Comparison of ENCODE assay signal across 1 cellular context in genomic region chrX:82218361-82218760, GRCh38.
TF ChIP-seq lines count a peak whose summit lies in the region.

No MANE protein-coding gene starts in this region.

TF ChIP-seq in GM23338, 12 proteins besides CTCF, POLR2A, EP300 and RAD21 (continued from another document):
- TF ChIP-seq, protein P1, sequence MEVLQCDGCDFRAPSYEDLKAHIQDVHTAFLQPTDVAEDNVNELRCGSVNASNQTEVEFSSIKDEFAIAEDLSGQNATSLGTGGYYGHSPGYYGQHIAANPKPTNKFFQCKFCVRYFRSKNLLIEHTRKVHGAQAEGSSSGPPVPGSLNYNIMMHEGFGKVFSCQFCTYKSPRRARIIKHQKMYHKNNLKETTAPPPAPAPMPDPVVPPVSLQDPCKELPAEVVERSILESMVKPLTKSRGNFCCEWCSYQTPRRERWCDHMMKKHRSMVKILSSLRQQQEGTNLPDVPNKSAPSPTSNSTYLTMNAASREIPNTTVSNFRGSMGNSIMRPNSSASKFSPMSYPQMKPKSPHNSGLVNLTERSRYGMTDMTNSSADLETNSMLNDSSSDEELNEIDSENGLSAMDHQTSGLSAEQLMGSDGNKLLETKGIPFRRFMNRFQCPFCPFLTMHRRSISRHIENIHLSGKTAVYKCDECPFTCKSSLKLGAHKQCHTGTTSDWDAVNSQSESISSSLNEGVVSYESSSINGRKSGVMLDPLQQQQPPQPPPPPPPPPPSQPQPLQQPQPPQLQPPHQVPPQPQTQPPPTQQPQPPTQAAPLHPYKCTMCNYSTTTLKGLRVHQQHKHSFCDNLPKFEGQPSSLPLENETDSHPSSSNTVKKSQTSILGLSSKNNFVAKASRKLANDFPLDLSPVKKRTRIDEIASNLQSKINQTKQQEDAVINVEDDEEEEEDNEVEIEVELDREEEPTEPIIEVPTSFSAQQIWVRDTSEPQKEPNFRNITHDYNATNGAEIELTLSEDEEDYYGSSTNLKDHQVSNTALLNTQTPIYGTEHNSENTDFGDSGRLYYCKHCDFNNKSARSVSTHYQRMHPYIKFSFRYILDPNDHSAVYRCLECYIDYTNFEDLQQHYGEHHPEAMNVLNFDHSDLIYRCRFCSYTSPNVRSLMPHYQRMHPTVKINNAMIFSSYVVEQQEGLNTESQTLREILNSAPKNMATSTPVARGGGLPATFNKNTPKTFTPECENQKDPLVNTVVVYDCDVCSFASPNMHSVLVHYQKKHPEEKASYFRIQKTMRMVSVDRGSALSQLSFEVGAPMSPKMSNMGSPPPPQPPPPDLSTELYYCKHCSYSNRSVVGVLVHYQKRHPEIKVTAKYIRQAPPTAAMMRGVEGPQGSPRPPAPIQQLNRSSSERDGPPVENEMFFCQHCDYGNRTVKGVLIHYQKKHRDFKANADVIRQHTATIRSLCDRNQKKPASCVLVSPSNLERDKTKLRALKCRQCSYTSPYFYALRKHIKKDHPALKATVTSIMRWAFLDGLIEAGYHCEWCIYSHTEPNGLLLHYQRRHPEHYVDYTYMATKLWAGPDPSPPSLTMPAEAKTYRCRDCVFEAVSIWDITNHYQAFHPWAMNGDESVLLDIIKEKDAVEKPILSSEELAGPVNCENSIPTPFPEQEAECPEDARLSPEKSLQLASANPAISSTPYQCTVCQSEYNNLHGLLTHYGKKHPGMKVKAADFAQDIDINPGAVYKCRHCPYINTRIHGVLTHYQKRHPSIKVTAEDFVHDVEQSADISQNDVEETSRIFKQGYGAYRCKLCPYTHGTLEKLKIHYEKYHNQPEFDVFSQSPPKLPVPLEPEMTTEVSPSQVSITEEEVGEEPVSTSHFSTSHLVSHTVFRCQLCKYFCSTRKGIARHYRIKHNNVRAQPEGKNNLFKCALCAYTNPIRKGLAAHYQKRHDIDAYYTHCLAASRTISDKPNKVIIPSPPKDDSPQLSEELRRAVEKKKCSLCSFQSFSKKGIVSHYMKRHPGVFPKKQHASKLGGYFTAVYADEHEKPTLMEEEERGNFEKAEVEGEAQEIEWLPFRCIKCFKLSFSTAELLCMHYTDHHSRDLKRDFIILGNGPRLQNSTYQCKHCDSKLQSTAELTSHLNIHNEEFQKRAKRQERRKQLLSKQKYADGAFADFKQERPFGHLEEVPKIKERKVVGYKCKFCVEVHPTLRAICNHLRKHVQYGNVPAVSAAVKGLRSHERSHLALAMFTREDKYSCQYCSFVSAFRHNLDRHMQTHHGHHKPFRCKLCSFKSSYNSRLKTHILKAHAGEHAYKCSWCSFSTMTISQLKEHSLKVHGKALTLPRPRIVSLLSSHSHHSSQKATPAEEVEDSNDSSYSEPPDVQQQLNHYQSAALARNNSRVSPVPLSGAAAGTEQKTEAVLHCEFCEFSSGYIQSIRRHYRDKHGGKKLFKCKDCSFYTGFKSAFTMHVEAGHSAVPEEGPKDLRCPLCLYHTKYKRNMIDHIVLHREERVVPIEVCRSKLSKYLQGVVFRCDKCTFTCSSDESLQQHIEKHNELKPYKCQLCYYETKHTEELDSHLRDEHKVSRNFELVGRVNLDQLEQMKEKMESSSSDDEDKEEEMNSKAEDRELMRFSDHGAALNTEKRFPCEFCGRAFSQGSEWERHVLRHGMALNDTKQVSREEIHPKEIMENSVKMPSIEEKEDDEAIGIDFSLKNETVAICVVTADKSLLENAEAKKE (CRISPR knock-in tag; IDR thresholded peaks at IDR 0.05): no peak
- TF ChIP-seq POLR2AphosphoS5 (IDR thresholded peaks at IDR 0.05; ENCODE audit: low read depth): no peak
